Comparison of ENCODE assay signal across 22 cellular contexts in the genomic region with DNA sequence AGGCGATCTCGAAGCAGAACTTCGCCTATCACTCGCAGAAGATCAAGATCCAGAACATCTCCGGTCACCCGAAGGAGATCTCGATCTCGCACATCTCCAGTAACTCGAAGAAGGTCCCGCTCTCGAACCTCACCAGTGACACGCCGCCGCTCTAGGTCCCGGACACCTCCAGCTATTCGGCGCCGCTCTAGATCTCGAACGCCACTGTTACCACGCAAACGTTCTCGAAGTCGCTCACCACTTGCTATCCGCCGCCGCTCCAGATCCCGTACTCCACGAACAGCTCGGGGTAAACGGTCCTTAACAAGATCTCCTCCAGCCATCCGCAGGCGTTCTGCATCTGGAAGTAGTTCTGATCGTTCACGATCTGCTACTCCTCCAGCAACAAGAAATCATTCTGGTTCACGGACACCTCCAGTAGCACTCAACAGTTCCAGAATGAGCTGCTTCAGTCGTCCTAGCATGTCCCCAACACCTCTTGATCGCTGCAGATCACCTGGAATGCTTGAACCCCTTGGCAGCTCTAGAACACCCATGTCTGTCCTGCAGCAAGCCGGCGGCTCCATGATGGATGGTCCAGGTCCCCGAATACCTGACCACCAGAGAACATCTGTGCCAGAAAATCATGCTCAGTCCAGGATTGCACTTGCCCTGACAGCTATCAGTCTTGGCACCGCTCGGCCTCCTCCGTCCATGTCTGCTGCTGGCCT. TPM values are rescaled to one million over a fixed set of nuclear protein-coding genes. Genes with fewer than 3 reads are reported as not detected.
DNase-seq lines count a peak whose midpoint lies in the region; ATAC-seq and TF ChIP-seq lines count a peak whose summit lies in the region.
"Had no signal": no experiment of that assay in that cellular context is flagged by ENCODE, and none has a peak within 500 bp of the region (broad histone marks: within the 10 kb centered on the region; RNA-seq: fewer than 3 reads in every experiment).

No MANE protein-coding gene starts in this region.

- RAD21 ChIA-PET in HCT116 (lab: Charles Lee; ENCODE audit: low non-redundant PET in 1 of 2, low total read pairs in 2 of 2, uncharacterized antibody in 2 of 2, unreplicated experiment in 2 of 2): no interaction called here

- peaks cover 87% of the 10 kb centered on the region for H3K36me3 Mint-ChIP-seq in activated naive CD4-positive, alpha-beta T cell treated with anti-CD3 and anti-CD28 coated beads, Interleukin-2, amount 10 ng/mL, durations not matched to agents 7 days and 5 days
- H3K36me3 Mint-ChIP-seq in activated naive CD4-positive, alpha-beta T cell treated with anti-CD3 and anti-CD28 coated beads for 36 hours (ENCODE audit: low read depth): peaks cover 79% of the 10 kb centered on the region
- H3K36me3 Mint-ChIP-seq in central memory CD8-positive, alpha-beta T cell (ENCODE audit: insufficient read depth): peaks cover 98% of the 10 kb centered on the region
- peaks cover 74% of the 10 kb centered on the region for H3K36me3 Mint-ChIP-seq in neural progenitor cell

- DNase-seq in activated naive CD4-positive, alpha-beta T cell treated with anti-CD3 and anti-CD28 coated beads, Interleukin-2, amount 10 ng/mL, durations not matched to agents 7 days and 5 days: no peak
- DNase-seq in activated naive CD4-positive, alpha-beta T cell treated with anti-CD3 and anti-CD28 coated beads for 36 hours: no peak
- DNase-seq in HCT116 (ENCODE audit: low read depth, low spot score): no peak
- DNase-seq in central memory CD8-positive, alpha-beta T cell (ENCODE audit: low spot score in 2 of 2): no peak
- DNase-seq in neural progenitor cell (ENCODE audit: low spot score): no peak
- DNase-seq in hepatocyte (ENCODE audit: low spot score): no peak
- no peak for DNase-seq in T1000 (lab: John Stamatoyannopoulos, UW)
- DNase-seq: activated CD4-positive, alpha-beta T cell treated with anti-CD3 and anti-CD28 coated beads for 1 hour; activated gamma-delta T cell; C1 segment of cervical spinal cord; H9; IMR-90; mesenchymal stem cell; NCI-H187 treated with DMSO at 0.1 percent for 48 hours; NCI-H226; SK-N-SH; stimulated activated CD4-positive, alpha-beta T cell treated with anti-CD3 and anti-CD28 coated beads, Interleukin-4, amount 100 ng/mL, for 4 hours had no signal

- H3K4me2 ChIP-seq in HCT116 (ENCODE audit: low read length): no peak overlapping the region
- H3K4me2 ChIP-seq in neural progenitor cell: no peak overlapping the region
- H3K4me2 ChIP-seq in hepatocyte: no peak overlapping the region
- H3K4me2 ChIP-seq: A549, SK-N-SH, smooth muscle cell had no signal

- H2AFZ ChIP-seq in HCT116 (ENCODE audit: low read depth, low read length, poor library complexity, severe bottlenecking) (no peak overlapping the region), neural progenitor cell (replicated peaks) (no peak overlapping the region), hepatocyte (no peak overlapping the region)

- no peaks in the 10 kb centered on the region for H3K27me3 ChIP-seq in HCT116 (ENCODE audit: insufficient read depth, low read length)
- H3K27me3 ChIP-seq in neural progenitor cell: no peaks in the 10 kb centered on the region
- no peaks in the 10 kb centered on the region for H3K27me3 ChIP-seq in hepatocyte

- no peak overlapping the region for H3K4me3 ChIP-seq in HCT116 (replicated peaks in 1 of 2; ENCODE audit: low read depth in 1 of 2, low read length in 2 of 2)
- H3K4me3 ChIP-seq in neural progenitor cell: no peak overlapping the region
- H3K4me3 ChIP-seq in hepatocyte: no peak overlapping the region
- H3K4me3 ChIP-seq: A549, smooth muscle cell had no signal

- H3K9me2 ChIP-seq in HCT116 (ENCODE audit: insufficient read depth) (no peaks in the 10 kb centered on the region), hepatocyte (replicated peaks; ENCODE audit: insufficient read depth) (no peaks in the 10 kb centered on the region)
- H3K9me2 ChIP-seq: SK-N-SH had no signal

- no peaks in the 10 kb centered on the region for H3K9me3 ChIP-seq in HCT116 (ENCODE audit: control insufficient read depth in 1 of 2, insufficient read depth in 1 of 2, low read depth in 1 of 2, low read length in 2 of 2)
- H3K9me3 ChIP-seq in neural progenitor cell (ENCODE audit: low read depth): no peaks in the 10 kb centered on the region
- no peaks in the 10 kb centered on the region for H3K9me3 ChIP-seq in hepatocyte (ENCODE audit: low read depth)
- H3K9me3 ChIP-seq: A549, SK-N-SH had no signal

- no peak for ATAC-seq in HCT116
- ATAC-seq in central memory CD8-positive, alpha-beta T cell (replicated peaks; ENCODE audit: extremely low read depth, poor library complexity, severe bottlenecking): no peak
- ATAC-seq in GM19455 (IDR thresholded peaks at IDR 0.05; ENCODE audit: unreplicated experiment): no peak
- ATAC-seq: A549 had no signal

- H3K9me3 Mint-ChIP-seq in activated naive CD4-positive, alpha-beta T cell treated with anti-CD3 and anti-CD28 coated beads, Interleukin-2, amount 10 ng/mL, durations not matched to agents 7 days and 5 days: no peaks in the 10 kb centered on the region
- no peaks in the 10 kb centered on the region for H3K9me3 Mint-ChIP-seq in activated naive CD4-positive, alpha-beta T cell treated with anti-CD3 and anti-CD28 coated beads for 36 hours
- no peaks in the 10 kb centered on the region for H3K9me3 Mint-ChIP-seq in central memory CD8-positive, alpha-beta T cell
- peaks cover 35% of the 10 kb centered on the region for H3K9me3 Mint-ChIP-seq in neural progenitor cell

- H3K27ac Mint-ChIP-seq in activated naive CD4-positive, alpha-beta T cell treated with anti-CD3 and anti-CD28 coated beads, Interleukin-2, amount 10 ng/mL, durations not matched to agents 7 days and 5 days: peak overlapping the region; percentile 28
- no peak overlapping the region for H3K27ac Mint-ChIP-seq in activated naive CD4-positive, alpha-beta T cell treated with anti-CD3 and anti-CD28 coated beads for 36 hours
- H3K27ac Mint-ChIP-seq in central memory CD8-positive, alpha-beta T cell (ENCODE audit: low read depth): peak overlapping the region; percentile 94
- no peak overlapping the region for H3K27ac Mint-ChIP-seq in neural progenitor cell

- peaks cover 73% of the 10 kb centered on the region for H3F3A ChIP-seq in neural progenitor cell (ENCODE audit: low read depth)

- no peak overlapping the region; the same call in 1 of the 2 replicates for H3K27ac ChIP-seq in HCT116 (ENCODE audit: low read depth, low read length)
- no peak overlapping the region for H3K27ac ChIP-seq in neural progenitor cell
- H3K27ac ChIP-seq in hepatocyte: no peak overlapping the region
- H3K27ac ChIP-seq: A549 had no signal

- POLR2A ChIA-PET in HCT116 (lab: Charles Lee): no interaction called here

- H3K4me1 Mint-ChIP-seq in activated naive CD4-positive, alpha-beta T cell treated with anti-CD3 and anti-CD28 coated beads, Interleukin-2, amount 10 ng/mL, durations not matched to agents 7 days and 5 days: no peaks in the 10 kb centered on the region
- peaks cover 12% of the 10 kb centered on the region for H3K4me1 Mint-ChIP-seq in activated naive CD4-positive, alpha-beta T cell treated with anti-CD3 and anti-CD28 coated beads for 36 hours (ENCODE audit: low read depth)
- peaks cover 44% of the 10 kb centered on the region for H3K4me1 Mint-ChIP-seq in central memory CD8-positive, alpha-beta T cell
- H3K4me1 Mint-ChIP-seq in neural progenitor cell: peaks cover 6% of the 10 kb centered on the region

- CTCF ChIA-PET in activated naive CD4-positive, alpha-beta T cell treated with anti-CD3 and anti-CD28 coated beads, Interleukin-2, amount 10 ng/mL, durations not matched to agents 7 days and 5 days (lab: Charles Lee): no interaction called here
- CTCF ChIA-PET in activated naive CD4-positive, alpha-beta T cell treated with anti-CD3 and anti-CD28 coated beads for 36 hours (lab: Charles Lee): no interaction called here
- CTCF ChIA-PET in HCT116 (lab: Charles Lee): no interaction called here

- intact Hi-C loops in activated naive CD4-positive, alpha-beta T cell treated with anti-CD3 and anti-CD28 coated beads for 36 hours (cut with micrococcal nuclease): no loop called here
- intact Hi-C loops in HCT116 (cut with micrococcal nuclease): no loop called here

- no peak for TF ChIP-seq POLR2A in HCT116 (IDR thresholded peaks at IDR 0.05; ENCODE audit: borderline replicate concordance, extremely low read depth, insufficient read depth, insufficient read length)

- H3K4me3 Mint-ChIP-seq in activated naive CD4-positive, alpha-beta T cell treated with anti-CD3 and anti-CD28 coated beads, Interleukin-2, amount 10 ng/mL, durations not matched to agents 7 days and 5 days: no peak overlapping the region
- H3K4me3 Mint-ChIP-seq in activated naive CD4-positive, alpha-beta T cell treated with anti-CD3 and anti-CD28 coated beads for 36 hours: no peak overlapping the region
- peak overlapping the region; percentile 64 for H3K4me3 Mint-ChIP-seq in central memory CD8-positive, alpha-beta T cell
- H3K4me3 Mint-ChIP-seq in neural progenitor cell: peak overlapping the region; percentile 39
- H3K4me3 Mint-ChIP-seq: nephron had no signal

- H3K36me3 ChIP-seq in HCT116 (ENCODE audit: control insufficient read depth in 1 of 2, insufficient read depth in 2 of 2, low read length in 2 of 2): peaks cover 64 to 100% of the 10 kb centered on the region in 2 experiments
- H3K36me3 ChIP-seq in neural progenitor cell: peaks cover 34% of the 10 kb centered on the region
- H3K36me3 ChIP-seq in hepatocyte (replicated peaks; ENCODE audit: insufficient read depth, low read depth): peaks cover 15% of the 10 kb centered on the region

- H3K79me2 ChIP-seq in HCT116 (ENCODE audit: insufficient read depth, low read length): peaks cover 94% of the 10 kb centered on the region
- H3K79me2 ChIP-seq in neural progenitor cell (ENCODE audit: low read depth): peaks cover 78% of the 10 kb centered on the region
- H3K79me2 ChIP-seq in hepatocyte: peaks cover 74% of the 10 kb centered on the region

- H3K27me3 Mint-ChIP-seq in activated naive CD4-positive, alpha-beta T cell treated with anti-CD3 and anti-CD28 coated beads, Interleukin-2, amount 10 ng/mL, durations not matched to agents 7 days and 5 days: no peaks in the 10 kb centered on the region
- no peaks in the 10 kb centered on the region for H3K27me3 Mint-ChIP-seq in activated naive CD4-positive, alpha-beta T cell treated with anti-CD3 and anti-CD28 coated beads for 36 hours (ENCODE audit: low read depth)
- no peaks in the 10 kb centered on the region for H3K27me3 Mint-ChIP-seq in central memory CD8-positive, alpha-beta T cell
- H3K27me3 Mint-ChIP-seq in neural progenitor cell (ENCODE audit: insufficient read depth, low read depth): peaks cover 28% of the 10 kb centered on the region

- H3K9ac ChIP-seq in HCT116 (ENCODE audit: low read length) (no peak overlapping the region), neural progenitor cell (no peak overlapping the region)
- H3K9ac ChIP-seq: SK-N-SH had no signal

- H3K4me1 ChIP-seq in HCT116 (ENCODE audit: control insufficient read depth in 1 of 2, insufficient read depth in 2 of 2, low read length in 2 of 2): peaks cover 0 to 34% of the 10 kb centered on the region in 2 experiments; a peak in 2 of 4 replicates
- no peaks in the 10 kb centered on the region for H3K4me1 ChIP-seq in neural progenitor cell
- H3K4me1 ChIP-seq in hepatocyte (ENCODE audit: insufficient read depth): no peaks in the 10 kb centered on the region

- H4K20me1 ChIP-seq in HCT116 (ENCODE audit: insufficient read depth) (peaks cover 25% of the 10 kb centered on the region; the same call in 1 of the 2 replicates), neural progenitor cell (ENCODE audit: low read depth) (peaks cover 57% of the 10 kb centered on the region), hepatocyte (ENCODE audit: insufficient read depth, poor library complexity, severe bottlenecking) (peaks cover 63% of the 10 kb centered on the region)

- no TSS peak for BruUV-seq in HCT116 (replicated peaks; lab: Mats Ljungman, UMichigan)

- WGBS in hepatocyte (ENCODE audit: low lambda C conversion rate, missing lambda C conversion rate): 97% methylated on average over 44 of the region's 44 CpGs

- TF ChIP-seq CTCF in HCT116 (IDR thresholded peaks at IDR 0.05 in 2 of 3, conservative IDR thresholded peaks at IDR 0.05 in 1 of 3; ENCODE audit: borderline replicate concordance in 1 of 3, insufficient read depth in 1 of 3, low read depth in 2 of 3, low read length in 2 of 3) (no peak), neural progenitor cell (IDR thresholded peaks at IDR 0.05) (no peak), hepatocyte (IDR thresholded peaks at IDR 0.05; ENCODE audit: poor library complexity) (no peak)

- TF ChIP-seq RAD21 in HCT116 (IDR thresholded peaks at IDR 0.05; ENCODE audit: low read depth): no peak

RNA-seq across cellular contexts. Expression of gene ELOB, which starts 10.5 kb away (rescaled TPM):
- total RNA-seq in activated naive CD4-positive, alpha-beta T cell treated with anti-CD3 and anti-CD28 coated beads for 36 hours: 100 to 1,000 TPM; 177 to 189 TPM
- 239 TPM for total RNA-seq in HCT116 (2021; ENCODE audit: unreplicated experiment)
- polyA plus RNA-seq in HCT116 (2012): 345 and 434 TPM in 2 replicates
- total RNA-seq in neural progenitor cell (ENCODE audit: low replicate concordance): 210 and 402 TPM in 2 replicates
- 255 and 540 TPM in 2 replicates for total RNA-seq in hepatocyte
- 627 and 642 TPM in 2 replicates for polyA plus RNA-seq in hepatocyte

RNA-seq across cellular contexts. Expression of gene SRRM2, which starts 14.1 kb away (rescaled TPM):
- total RNA-seq in activated naive CD4-positive, alpha-beta T cell treated with anti-CD3 and anti-CD28 coated beads for 36 hours: 100 to 1,000 TPM; 607 to 649 TPM
- 541 TPM for total RNA-seq in HCT116 (2021; ENCODE audit: unreplicated experiment)
- 558 and 559 TPM in 2 replicates for polyA plus RNA-seq in HCT116 (2012)
- 82.3 and 119 TPM in 2 replicates for total RNA-seq in neural progenitor cell (ENCODE audit: low replicate concordance)
- total RNA-seq in hepatocyte: 82.9 and 142 TPM in 2 replicates
- polyA plus RNA-seq in hepatocyte: 403 and 666 TPM in 2 replicates

RNA-seq across cellular contexts. Expression of gene PRSS33, which starts 20.8 kb away (rescaled TPM):
- under 1 TPM; 0.12 to 0.17 TPM for total RNA-seq in activated naive CD4-positive, alpha-beta T cell treated with anti-CD3 and anti-CD28 coated beads for 36 hours
- not detected for total RNA-seq in HCT116 (2021; ENCODE audit: unreplicated experiment)
- 0.08 and 0.09 TPM in 2 replicates for polyA plus RNA-seq in HCT116 (2012)
- 0.40 and 0.73 TPM in 2 replicates for total RNA-seq in neural progenitor cell (ENCODE audit: low replicate concordance)
- 0.20 TPM in 1 of 2 replicates, not detected in the other for total RNA-seq in hepatocyte
- not detected in 2 replicates for polyA plus RNA-seq in hepatocyte
- total RNA-seq: H9, IMR-90, pulmonary artery endothelial cell, smooth muscle cell had no signal
- polyA plus RNA-seq: IMR-90, SK-N-SH, smooth muscle cell had no signal

RNA-seq across cellular contexts. Expression of gene PRSS41, which starts 31.7 kb away (rescaled TPM):
- total RNA-seq in activated naive CD4-positive, alpha-beta T cell treated with anti-CD3 and anti-CD28 coated beads for 36 hours: not detected
- total RNA-seq in HCT116 (2021; ENCODE audit: unreplicated experiment) (not detected), neural progenitor cell (ENCODE audit: low replicate concordance) (not detected in 2 replicates), hepatocyte (not detected in 2 replicates)
- polyA plus RNA-seq in HCT116 (2012): not detected in 2 replicates
- not detected in 2 replicates for polyA plus RNA-seq in hepatocyte
- total RNA-seq: H9, IMR-90, pulmonary artery endothelial cell, smooth muscle cell had no signal
- polyA plus RNA-seq: A549, IMR-90, SK-N-SH, smooth muscle cell had no signal

RNA-seq across cellular contexts. Expression of gene PRSS27, which starts 46.6 kb away (rescaled TPM):
- 1 to 10 TPM; 1.7 to 2.4 TPM for total RNA-seq in activated naive CD4-positive, alpha-beta T cell treated with anti-CD3 and anti-CD28 coated beads for 36 hours
- total RNA-seq in HCT116 (2021; ENCODE audit: unreplicated experiment) (3.3 TPM), neural progenitor cell (ENCODE audit: low replicate concordance) (1.8 and 5.1 TPM in 2 replicates), hepatocyte (1.4 and 4.3 TPM in 2 replicates)
- 2.7 and 3.2 TPM in 2 replicates for polyA plus RNA-seq in HCT116 (2012)
- 1.4 and 4.8 TPM in 2 replicates for polyA plus RNA-seq in hepatocyte

Comparison
In these comparisons a context has a peak if more than half of its experiments do, and no peak if none do; other contexts are left out.
1. H3K27ac Mint-ChIP-seq: peak in activated naive CD4-positive, alpha-beta T cell treated with anti-CD3 and anti-CD28 coated beads, Interleukin-2, amount 10 ng/mL, durations not matched to agents 7 days and 5 days (single experiment) and central memory CD8-positive, alpha-beta T cell (single experiment); none in activated naive CD4-positive, alpha-beta T cell treated with anti-CD3 and anti-CD28 coated beads for 36 hours (single experiment) and neural progenitor cell (single experiment).
2. H3K4me3 Mint-ChIP-seq: peak in central memory CD8-positive, alpha-beta T cell (single experiment) and neural progenitor cell (single experiment); none in activated naive CD4-positive, alpha-beta T cell treated with anti-CD3 and anti-CD28 coated beads, Interleukin-2, amount 10 ng/mL, durations not matched to agents 7 days and 5 days (single experiment) and activated naive CD4-positive, alpha-beta T cell treated with anti-CD3 and anti-CD28 coated beads for 36 hours (single experiment).